Comparison of ENCODE assay signal across 30 cellular contexts in the genomic region with DNA sequence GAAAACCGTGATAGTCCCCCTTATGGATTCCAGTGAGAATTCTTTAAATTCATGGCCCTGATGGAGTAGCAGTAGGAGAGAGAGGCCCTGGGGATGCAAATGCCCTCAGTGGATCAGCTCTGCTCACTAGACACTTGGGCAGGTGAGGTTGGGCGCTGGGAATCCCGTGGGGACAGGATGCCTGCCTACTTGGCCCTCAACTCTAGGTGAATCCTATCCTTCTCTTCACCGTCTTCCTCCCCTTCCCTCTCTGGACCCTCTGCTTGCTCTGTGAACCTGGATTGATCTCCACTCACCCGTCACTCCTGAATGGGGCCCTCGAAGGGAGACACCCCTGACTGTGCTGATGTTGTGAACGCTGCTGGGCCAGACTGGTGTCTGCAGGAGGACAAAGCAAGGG.
"Had no signal": no experiment of that assay in that cellular context is flagged by ENCODE, and none has a peak within 500 bp of the region (broad histone marks: within the 10 kb centered on the region; RNA-seq: fewer than 3 reads in every experiment).

No MANE protein-coding gene starts in this region.

- H3K36me3 Mint-ChIP-seq: activated CD4-positive, alpha-beta memory T cell treated with anti-CD3 and anti-CD28 coated beads for 36 hours; mesothelial cell of epicardium; naive B cell had no signal

- H3K36me3 ChIP-seq: adrenal gland, cardiac muscle cell, esophagus squamous epithelium, pancreas, WERI-Rb-1 had no signal

- FAIRE-seq: islet of Langerhans, pancreas had no signal

- H3K9me3 ChIP-seq: adrenal gland, body of pancreas, esophagus squamous epithelium, pancreas, tibial nerve had no signal

- H3K4me1 Mint-ChIP-seq: activated CD4-positive, alpha-beta T cell treated with anti-CD3 and anti-CD28 coated beads, Interleukin-2, amount 10 ng/mL, durations not matched to agents 24 days and 14 days; activated naive CD8-positive, alpha-beta T cell treated with anti-CD3 and anti-CD28 coated beads for 36 hours; mesothelial cell of epicardium; nephron progenitor cell had no signal

- ATAC-seq: body of pancreas, sciatic nerve, T-helper 17 cell had no signal

- H3K27me3 ChIP-seq: adrenal gland, body of pancreas, cardiac muscle cell, esophagus squamous epithelium, pancreas, tibial nerve had no signal

- H3K27ac Mint-ChIP-seq: activated CD4-positive, alpha-beta memory T cell treated with anti-CD3 and anti-CD28 coated beads for 36 hours; activated CD4-positive, alpha-beta T cell treated with anti-CD3 and anti-CD28 coated beads, Interleukin-2, amount 10 ng/mL, durations not matched to agents 24 days and 14 days; activated naive CD4-positive, alpha-beta T cell treated with anti-CD3 and anti-CD28 coated beads for 36 hours; activated naive CD8-positive, alpha-beta T cell treated with anti-CD3 and anti-CD28 coated beads for 36 hours; activated T-helper 1 cell treated with anti-CD3 and anti-CD28 coated beads, Interleukin-12 subunit alpha, Interleukin-12 subunit beta, Interleukin-2, Interleukin-4 antibody, amounts not matched to agents 30 ng/mL and 10 ng/mL and 1 ng/mL, durations not matched to agents 14 hours and 24 hours and 36 hours; dendritic cell treated with granulocyte-macrophage colony-stimulating factor and Interleukin-4, amounts not matched to agents 40 ng/mL and 50 ng/mL, for 4 days; mesothelial cell of epicardium; naive B cell; nephron progenitor cell; T-helper 17 cell had no signal

- H3K27ac ChIP-seq: adrenal gland, body of pancreas, cardiac muscle cell, esophagus squamous epithelium, pancreas, skin epidermis, tibial nerve, WERI-Rb-1 had no signal

- H3K4me3 ChIP-seq: adrenal gland, body of pancreas, cardiac muscle cell, esophagus squamous epithelium, pancreas, skin epidermis, tibial nerve had no signal

- H3K9me3 Mint-ChIP-seq: activated CD4-positive, alpha-beta memory T cell treated with anti-CD3 and anti-CD28 coated beads for 36 hours; activated CD4-positive, alpha-beta T cell treated with anti-CD3 and anti-CD28 coated beads, Interleukin-2, amount 10 ng/mL, durations not matched to agents 24 days and 14 days; activated naive CD4-positive, alpha-beta T cell treated with anti-CD3 and anti-CD28 coated beads for 36 hours; activated naive CD8-positive, alpha-beta T cell treated with anti-CD3 and anti-CD28 coated beads for 36 hours; activated T-helper 1 cell treated with anti-CD3 and anti-CD28 coated beads, Interleukin-12 subunit alpha, Interleukin-12 subunit beta, Interleukin-2, Interleukin-4 antibody, amounts not matched to agents 30 ng/mL and 10 ng/mL and 1 ng/mL, durations not matched to agents 14 hours and 24 hours and 36 hours; dendritic cell treated with granulocyte-macrophage colony-stimulating factor and Interleukin-4, amounts not matched to agents 40 ng/mL and 50 ng/mL, for 4 days; mesothelial cell of epicardium; naive B cell; nephron progenitor cell had no signal

- H3K4me3 Mint-ChIP-seq: activated CD4-positive, alpha-beta memory T cell treated with anti-CD3 and anti-CD28 coated beads for 36 hours; activated CD4-positive, alpha-beta T cell treated with anti-CD3 and anti-CD28 coated beads, Interleukin-2, amount 10 ng/mL, durations not matched to agents 24 days and 14 days; activated naive CD4-positive, alpha-beta T cell treated with anti-CD3 and anti-CD28 coated beads for 36 hours; activated naive CD8-positive, alpha-beta T cell treated with anti-CD3 and anti-CD28 coated beads for 36 hours; activated T-helper 1 cell treated with anti-CD3 and anti-CD28 coated beads, Interleukin-12 subunit alpha, Interleukin-12 subunit beta, Interleukin-2, Interleukin-4 antibody, amounts not matched to agents 30 ng/mL and 10 ng/mL and 1 ng/mL, durations not matched to agents 14 hours and 24 hours and 36 hours; dendritic cell treated with granulocyte-macrophage colony-stimulating factor and Interleukin-4, amounts not matched to agents 40 ng/mL and 50 ng/mL, for 4 days; mesothelial cell of epicardium; naive B cell; nephron progenitor cell; T-helper 17 cell had no signal

- H3K27me3 Mint-ChIP-seq: activated CD4-positive, alpha-beta memory T cell treated with anti-CD3 and anti-CD28 coated beads for 36 hours; activated CD4-positive, alpha-beta T cell treated with anti-CD3 and anti-CD28 coated beads, Interleukin-2, amount 10 ng/mL, durations not matched to agents 24 days and 14 days; activated naive CD8-positive, alpha-beta T cell treated with anti-CD3 and anti-CD28 coated beads for 36 hours; dendritic cell treated with granulocyte-macrophage colony-stimulating factor and Interleukin-4, amounts not matched to agents 40 ng/mL and 50 ng/mL, for 4 days; naive B cell; T-helper 17 cell had no signal

- H3K4me1 ChIP-seq: adrenal gland, body of pancreas, esophagus squamous epithelium, pancreas had no signal

- DNase-seq: activated CD4-positive, alpha-beta memory T cell treated with anti-CD3 and anti-CD28 coated beads for 36 hours; activated CD4-positive, alpha-beta T cell treated with anti-CD3 and anti-CD28 coated beads, Interleukin-2, amount 10 ng/mL, durations not matched to agents 24 days and 14 days; activated CD4-positive, CD25-positive, alpha-beta regulatory T cell treated with anti-CD3 and anti-CD28 coated beads, Interleukin-2, amount 50 U/mL, for 72 hours; activated CD8-positive, alpha-beta memory T cell treated with anti-CD3 and anti-CD28 coated beads, Interleukin-2, amount 50 U/mL, for 4 hours; activated effector memory CD4-positive, alpha-beta T cell treated with anti-CD3 and anti-CD28 coated beads, Interleukin-2, amount 50 U/mL, for 16 hours; activated naive CD4-positive, alpha-beta T cell treated with anti-CD3 and anti-CD28 coated beads for 36 hours; activated naive CD8-positive, alpha-beta T cell treated with anti-CD3 and anti-CD28 coated beads for 36 hours; activated T-cell treated with anti-CD3 and anti-CD28 coated beads, Interleukin-2, amount 50 U/mL, for 1 hour; aorta; body of pancreas; esophagus squamous epithelium; foreskin melanocyte; mammary epithelial cell; naive B cell; nephron progenitor cell; pancreas; stimulated activated CD4-positive, alpha-beta T cell treated with anti-CD3 and anti-CD28 coated beads, Interleukin-2, amount 100 ng/mL, for 24 hours; stimulated activated naive CD4-positive, alpha-beta T cell treated with Interleukin-2 at 50 U/mL for 16 hours; T-helper 17 cell; T1000; WERI-Rb-1 had no signal
